In genomic region chr1:22252248-22252647, GRCh38 we compare ENCODE assay signal across 20 cellular contexts.
"Had no signal": no experiment of that assay in that cellular context is flagged by ENCODE, and none has a peak within 500 bp of the region (broad histone marks: within the 10 kb centered on the region; RNA-seq: fewer than 3 reads in every experiment).

No MANE protein-coding gene starts in this region.

- DNase-seq: activated CD4-positive, alpha-beta memory T cell treated with anti-CD3 and anti-CD28 coated beads, Interleukin-2, amount 10 ng/mL, durations not matched to agents 7 days and 5 days; activated CD4-positive, alpha-beta T cell treated with anti-CD3 and anti-CD28 coated beads for 36 hours; activated gamma-delta T cell; activated T-cell treated with anti-CD3 and anti-CD28 coated beads, Interleukin-2, amount 50 U/mL, for 4 hours; amniotic stem cell; body of pancreas; effector CD8-positive, alpha-beta T cell; esophagus squamous epithelium; glutamatergic neuron; hypothalamus; kidney glomerular epithelial cell; mesenchymal stem cell; naive thymus-derived CD8-positive, alpha-beta T cell; retina; stimulated activated naive CD4-positive, alpha-beta T cell treated with Interleukin-2 at 50 U/mL for 16 hours; substantia nigra; T1000 had no signal

- H3K27me3 ChIP-seq: body of pancreas had no signal

- H3K36me3 Mint-ChIP-seq: activated naive CD4-positive, alpha-beta T cell treated with anti-CD3 and anti-CD28 coated beads, Interleukin-2, amount 50 U/mL, for 72 hours; naive thymus-derived CD8-positive, alpha-beta T cell had no signal

- H3K36me3 ChIP-seq: esophagus squamous epithelium, tibial nerve had no signal

- ATAC-seq: activated CD4-positive, alpha-beta T cell treated with anti-CD3 and anti-CD28 coated beads for 36 hours; activated naive CD4-positive, alpha-beta T cell treated with anti-CD3 and anti-CD28 coated beads, Interleukin-2, amount 50 U/mL, for 72 hours; activated T-cell treated with anti-CD3 and anti-CD28 coated beads, Interleukin-2, amount 50 U/mL, for 4 hours; body of pancreas; naive thymus-derived CD8-positive, alpha-beta T cell had no signal

- H3K4me1 Mint-ChIP-seq: activated CD4-positive, alpha-beta memory T cell treated with anti-CD3 and anti-CD28 coated beads, Interleukin-2, amount 10 ng/mL, durations not matched to agents 7 days and 5 days had no signal

- H3K9me3 ChIP-seq: body of pancreas, esophagus squamous epithelium, tibial nerve had no signal

- H3K27ac ChIP-seq: body of pancreas, esophagus squamous epithelium, tibial nerve, VCaP had no signal

- H3K27ac Mint-ChIP-seq: activated CD4-positive, alpha-beta memory T cell treated with anti-CD3 and anti-CD28 coated beads, Interleukin-2, amount 10 ng/mL, durations not matched to agents 7 days and 5 days; activated CD4-positive, alpha-beta T cell treated with anti-CD3 and anti-CD28 coated beads for 36 hours; activated naive CD4-positive, alpha-beta T cell treated with anti-CD3 and anti-CD28 coated beads, Interleukin-2, amount 50 U/mL, for 72 hours; naive thymus-derived CD8-positive, alpha-beta T cell had no signal

- H3K9me3 Mint-ChIP-seq: activated CD4-positive, alpha-beta memory T cell treated with anti-CD3 and anti-CD28 coated beads, Interleukin-2, amount 10 ng/mL, durations not matched to agents 7 days and 5 days; activated naive CD4-positive, alpha-beta T cell treated with anti-CD3 and anti-CD28 coated beads, Interleukin-2, amount 50 U/mL, for 72 hours; activated T-cell treated with anti-CD3 and anti-CD28 coated beads, Interleukin-2, amount 50 U/mL, for 4 hours; naive thymus-derived CD8-positive, alpha-beta T cell had no signal

- H3K4me3 ChIP-seq: body of pancreas, esophagus squamous epithelium, tibial nerve had no signal

- H3K4me3 Mint-ChIP-seq: activated CD4-positive, alpha-beta memory T cell treated with anti-CD3 and anti-CD28 coated beads, Interleukin-2, amount 10 ng/mL, durations not matched to agents 7 days and 5 days; activated CD4-positive, alpha-beta T cell treated with anti-CD3 and anti-CD28 coated beads for 36 hours; activated T-cell treated with anti-CD3 and anti-CD28 coated beads, Interleukin-2, amount 50 U/mL, for 4 hours; naive thymus-derived CD8-positive, alpha-beta T cell had no signal
